Comparison of ENCODE assay signal across 22 cellular contexts in genomic region chr2:128154225-128154624, GRCh38.
DNase-seq lines count a peak whose midpoint lies in the region; ATAC-seq and TF ChIP-seq lines count a peak whose summit lies in the region.
"Had no signal": no experiment of that assay in that cellular context is flagged by ENCODE, and none has a peak within 500 bp of the region (broad histone marks: within the 10 kb centered on the region; RNA-seq: fewer than 3 reads in every experiment).

No MANE protein-coding gene starts in this region.

- peaks cover 4% of the 10 kb centered on the region for H3K4me1 Mint-ChIP-seq in mesothelial cell of epicardium
- H3K4me1 Mint-ChIP-seq: GM23338 had no signal

- intact Hi-C loops in left cardiac atrium (cut with DNase I) = no loop called here

- TF ChIP-seq CTCF in mesothelial cell of epicardium (IDR thresholded peaks at IDR 0.05; ENCODE audit: unreplicated experiment) = no peak
- TF ChIP-seq CTCF in GM20000 (IDR thresholded peaks at IDR 0.05; ENCODE audit: extremely low read depth, missing control alignments) = no peak

- peak; percentile 65; the same call in 1 of the 3 replicates for ATAC-seq in SK-N-SH treated with all-trans-retinoic acid at 6 μM for 48 hours
- ATAC-seq in left cardiac atrium = peak; percentile 73 to 88
- ATAC-seq: GM23338, HCT116 had no signal

- H3K27ac Mint-ChIP-seq in mesothelial cell of epicardium = no peak overlapping the region
- H3K27ac Mint-ChIP-seq: B cell; CD4-positive, CD25-positive, alpha-beta regulatory T cell; GM23338 had no signal

- no peaks in the 10 kb centered on the region for H3K27me3 Mint-ChIP-seq in mesothelial cell of epicardium (ENCODE audit: low read depth)
- H3K27me3 Mint-ChIP-seq: B cell; CD4-positive, CD25-positive, alpha-beta regulatory T cell had no signal

- peak; percentile 24 for DNase-seq in NCI-H2227 (lab: John Stamatoyannopoulos, UW; ENCODE audit: unreplicated experiment)
- no peak for DNase-seq in NCI-H2227 treated with DMSO at 0.1 percent for 48 hours (lab: John Stamatoyannopoulos, UW)
- peak; percentile 45 for DNase-seq in left cardiac atrium
- peak; percentile 66 for DNase-seq in pons (ENCODE audit: low spot score)
- no peak for DNase-seq in UCSD-AML1 (lab: John Stamatoyannopoulos, UW; ENCODE audit: unreplicated experiment)
- DNase-seq in mesothelial cell of epicardium (ENCODE audit: low spot score in 2 of 2, unreplicated experiment in 2 of 2) = no peak
- no peak for DNase-seq in GM20000 (ENCODE audit: low spot score)
- DNase-seq: 8988T; CD4-positive, CD25-positive, alpha-beta regulatory T cell; COR-L47; DMS 273 treated with DMSO at 0.1 percent for 48 hours; GDM1; NCI-H1105 treated with DMSO at 0.1 percent for 48 hours; NCI-H1694; NCI-H345; NCI-H524 treated with DMSO at 0.1 percent for 48 hours; PC-9; SJCRH30 had no signal

- H3K36me3 Mint-ChIP-seq in mesothelial cell of epicardium = peaks cover 27% of the 10 kb centered on the region

- no peak overlapping the region for H3K4me3 Mint-ChIP-seq in mesothelial cell of epicardium
- H3K4me3 Mint-ChIP-seq: B cell; CD4-positive, CD25-positive, alpha-beta regulatory T cell; GM23338 had no signal

- H3K9me3 Mint-ChIP-seq in mesothelial cell of epicardium = no peaks in the 10 kb centered on the region
- H3K9me3 Mint-ChIP-seq: CD4-positive, CD25-positive, alpha-beta regulatory T cell; GM23338 had no signal

TF ChIP-seq in SK-N-SH treated with all-trans-retinoic acid at 6 μM for 48 hours, 23 proteins besides CTCF, POLR2A, EP300 and RAD21:
- TF ChIP-seq ZNF565 (CRISPR knock-in tag; conservative IDR thresholded peaks at IDR 0.05; ENCODE audit: low read depth) (no peak), ZNF70 (CRISPR knock-in tag; IDR thresholded peaks at IDR 0.05) (no peak), ZFP30 (CRISPR knock-in tag; IDR thresholded peaks at IDR 0.05) (no peak), CREB5 (CRISPR knock-in tag; IDR thresholded peaks at IDR 0.05; ENCODE audit: low read depth) (no peak), TCF4 (CRISPR knock-in tag; IDR thresholded peaks at IDR 0.05; ENCODE audit: borderline replicate concordance) (peak; percentile 30; the same call in 1 of the 2 replicates), ISL1 (CRISPR knock-in tag; IDR thresholded peaks at IDR 0.05) (peak; percentile 47; the same call in 1 of the 2 replicates), SNAI2 (CRISPR knock-in tag; IDR thresholded peaks at IDR 0.05) (no peak), PPARA (CRISPR knock-in tag; IDR thresholded peaks at IDR 0.05; ENCODE audit: borderline replicate concordance) (no peak), CSRNP3 (CRISPR knock-in tag; IDR thresholded peaks at IDR 0.05) (no peak), ZFP3 (CRISPR knock-in tag; IDR thresholded peaks at IDR 0.05) (no peak), PATZ1 (CRISPR knock-in tag; IDR thresholded peaks at IDR 0.05; ENCODE audit: borderline replicate concordance) (no peak), POU6F1 (CRISPR knock-in tag; IDR thresholded peaks at IDR 0.05; ENCODE audit: borderline replicate concordance, low read depth) (no peak), ZC3H10 (CRISPR knock-in tag; IDR thresholded peaks at IDR 0.05) (no peak), ESRRG (CRISPR knock-in tag; IDR thresholded peaks at IDR 0.05) (no peak), TSHZ2 (CRISPR knock-in tag; IDR thresholded peaks at IDR 0.05) (peak; percentile 51; the same call in 1 of the 2 replicates), ZNF8 (CRISPR knock-in tag; IDR thresholded peaks at IDR 0.05) (no peak), TOX (CRISPR knock-in tag; IDR thresholded peaks at IDR 0.05; ENCODE audit: borderline replicate concordance) (no peak), CSDC2 (CRISPR knock-in tag; IDR thresholded peaks at IDR 0.05) (no peak), BACH2 (CRISPR knock-in tag; IDR thresholded peaks at IDR 0.05; ENCODE audit: borderline replicate concordance) (no peak), OSR1 (CRISPR knock-in tag; IDR thresholded peaks at IDR 0.05) (no peak)

Comparison
In these comparisons a context has a peak if more than half of its experiments do, and no peak if none do; other contexts are left out.
1. DNase-seq: peak in NCI-H2227 (single experiment), left cardiac atrium (single experiment) and pons (single experiment); none in NCI-H2227 treated with DMSO at 0.1 percent for 48 hours (single experiment), UCSD-AML1 (single experiment), mesothelial cell of epicardium (0 of 2) and GM20000 (single experiment).